ENCODE assay signal across 8 cellular contexts in genomic region chr14:91367173-91368171, GRCh38. TPM values are rescaled to one million over a fixed set of nuclear protein-coding genes. Genes with fewer than 3 reads are reported as not detected.
DNase-seq lines count a peak whose midpoint lies in the region; ATAC-seq and TF ChIP-seq lines count a peak whose summit lies in the region.

No MANE protein-coding gene starts in this region.

- intact Hi-C loops in mucosa of descending colon (cut with DNase I, micrococcal nuclease): no loop called here
- intact Hi-C loops in aorta (cut with DNase I): no loop called here

- peak; percentile 66 for DNase-seq in activated CD8-positive, alpha-beta memory T cell treated with anti-CD3 and anti-CD28 coated beads, Interleukin-2, amount 50 U/mL, for 1 hour (ENCODE audit: extremely low read depth)
- DNase-seq in activated CD8-positive, alpha-beta memory T cell treated with anti-CD3 and anti-CD28 coated beads for 24 hours: no peak
- peak; percentile 64 for DNase-seq in NCI-H2107 (lab: John Stamatoyannopoulos, UW)
- peak; percentile 51 for DNase-seq in activated effector memory CD4-positive, alpha-beta T cell treated with Interleukin-2 at 50 U/mL for 16 hours
- peak in 1 of 3 donors; percentile 51 for DNase-seq in mucosa of descending colon
- DNase-seq in DMS114 treated with DMSO at 0.1 percent for 48 hours (lab: John Stamatoyannopoulos, UW; ENCODE audit: unreplicated experiment): no peak
- DNase-seq in aorta: no peak

- peaks cover 22% of the 10 kb centered on the region for H3K4me1 ChIP-seq in mucosa of descending colon (ENCODE audit: low read depth)
- no peaks in the 10 kb centered on the region for H3K4me1 ChIP-seq in aorta (ENCODE audit: control insufficient read depth in 1 of 2, insufficient read depth in 2 of 2, low read length in 2 of 2)

- no peak overlapping the region for H3K27ac ChIP-seq in aorta (ENCODE audit: low read depth in 1 of 2, low read length in 2 of 2)

- ATAC-seq in HG02678 (IDR thresholded peaks at IDR 0.05; ENCODE audit: unreplicated experiment): peak; percentile 73
- peak; percentile 46 for ATAC-seq in mucosa of descending colon
- no peak for ATAC-seq in aorta (ENCODE audit: low FRiP score)

- H3K27me3 ChIP-seq in aorta (ENCODE audit: control insufficient read depth in 1 of 2, insufficient read depth in 2 of 2, low read length in 1 of 2): no peaks in the 10 kb centered on the region

- 83 to 88% methylated on average over 22 of the region's 22 CpGs for WGBS in aorta, 2 donors

- no peak overlapping the region for H3K4me3 ChIP-seq in mucosa of descending colon
- H3K4me3 ChIP-seq in aorta (ENCODE audit: low read length in 2 of 2): no peak overlapping the region

- no peaks in the 10 kb centered on the region for H3K9me3 ChIP-seq in mucosa of descending colon
- H3K9me3 ChIP-seq in aorta (ENCODE audit: control insufficient read depth, low read length): no peaks in the 10 kb centered on the region

- TF ChIP-seq CTCF in mucosa of descending colon (IDR thresholded peaks at IDR 0.05): no peak

- no peaks in the 10 kb centered on the region for H3K36me3 ChIP-seq in mucosa of descending colon (ENCODE audit: low read depth)
- H3K36me3 ChIP-seq in aorta (ENCODE audit: control insufficient read depth in 1 of 2, insufficient read depth in 2 of 2, low read length in 1 of 2): no peaks in the 10 kb centered on the region

RNA-seq across cellular contexts. Expression of gene CCDC88C, which starts 50.1 kb away (rescaled TPM):
- total RNA-seq in mucosa of descending colon (10 to 100 TPM; 30.1 to 62.1 (median 56.6) TPM), aorta (10 to 100 TPM in 1 of 2 donors, 1 to 10 TPM in 1; 9.2 to 18.4 TPM)
- polyA plus RNA-seq in aorta: 1 to 10 TPM in 1 of 2 donors, under 1 TPM in 1; 0.33 to 3.0 TPM

Comparison
In these comparisons a context has a peak if more than half of its experiments do, and no peak if none do; other contexts are left out.
1. DNase-seq: peak in activated CD8-positive, alpha-beta memory T cell treated with anti-CD3 and anti-CD28 coated beads, Interleukin-2, amount 50 U/mL, for 1 hour (single experiment), NCI-H2107 (single experiment) and activated effector memory CD4-positive, alpha-beta T cell treated with Interleukin-2 at 50 U/mL for 16 hours (single experiment); none in activated CD8-positive, alpha-beta memory T cell treated with anti-CD3 and anti-CD28 coated beads for 24 hours (single experiment), DMS114 treated with DMSO at 0.1 percent for 48 hours (single experiment) and aorta (0 of 2).